In the genomic region with DNA sequence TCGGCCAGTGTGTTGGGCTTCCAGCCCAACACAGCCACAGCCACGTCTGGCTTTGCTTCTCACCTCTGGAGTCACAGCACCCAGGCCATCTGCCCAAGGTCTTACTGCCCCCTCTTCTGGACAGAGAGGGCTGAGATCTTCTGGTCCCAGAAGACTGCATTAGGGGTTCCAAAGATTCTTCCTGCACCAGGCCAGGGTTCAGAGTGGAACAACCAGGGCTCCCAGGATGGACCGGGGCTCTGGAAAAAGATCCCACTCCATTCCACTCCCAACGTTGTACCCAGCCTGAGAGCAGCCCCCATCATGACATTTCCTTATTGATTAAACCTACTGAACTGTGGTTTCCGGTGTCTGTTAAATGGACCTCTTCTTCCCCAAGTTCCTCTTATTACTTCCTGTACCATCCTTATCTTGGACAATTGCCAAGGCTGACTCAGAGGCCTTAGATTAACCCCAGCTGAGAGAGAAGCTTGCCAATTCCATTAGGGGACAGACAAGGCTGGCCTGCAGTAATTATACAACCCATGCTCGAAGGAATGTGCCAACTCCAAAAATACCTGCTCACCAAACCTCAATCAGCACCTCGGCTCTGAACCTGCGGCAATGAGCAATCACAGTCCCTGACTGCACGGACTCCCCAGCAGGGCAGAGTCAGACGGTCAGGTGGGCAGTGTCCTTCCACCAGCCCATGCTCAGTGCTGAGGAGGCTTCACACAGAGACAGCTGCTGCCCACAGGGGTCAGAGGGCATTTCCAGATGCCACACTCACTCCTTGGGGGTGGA, we compare ENCODE assay signal across 8 cellular contexts. TPM values are rescaled to one million over a fixed set of nuclear protein-coding genes. Genes with fewer than 3 reads are reported as not detected.
DNase-seq lines count a peak whose midpoint lies in the region; ATAC-seq and TF ChIP-seq lines count a peak whose summit lies in the region.

No MANE protein-coding gene starts in this region.

- H3K4me3 ChIP-seq in DND-41 (ENCODE audit: low read depth in 1 of 2, low read length in 2 of 2) (no peak overlapping the region), fibroblast of lung (replicated peaks in 1 of 4; ENCODE audit: control extremely low read depth in 1 of 4, insufficient read depth in 1 of 4, low read depth in 3 of 4, low read length in 4 of 4) (no peak overlapping the region), neuronal stem cell (ENCODE audit: low read length in 2 of 2) (no peak overlapping the region)

- no peak for TF ChIP-seq CTCF in DND-41 (IDR thresholded peaks at IDR 0.05; ENCODE audit: borderline replicate concordance, extremely low read depth, low read length, poor library complexity, severe bottlenecking)
- peak; percentile 25 to 35 for TF ChIP-seq CTCF in fibroblast of lung (conservative IDR thresholded peaks at IDR 0.05 in 1 of 2, IDR thresholded peaks at IDR 0.05 in 1 of 2; ENCODE audit: low read depth in 1 of 2, low read length in 2 of 2)

- H3K4me1 ChIP-seq in DND-41 (ENCODE audit: insufficient read depth, low read length) (peaks cover 3% of the 10 kb centered on the region; the same call in 1 of the 2 replicates), fibroblast of lung (ENCODE audit: control insufficient read depth, extremely low read depth, insufficient read depth, low read length) (peaks cover 8% of the 10 kb centered on the region), neuronal stem cell (ENCODE audit: control insufficient read depth in 2 of 2, insufficient read depth in 1 of 2, low read depth in 1 of 2, low read length in 2 of 2) (peaks cover 0 to 6% of the 10 kb centered on the region in 2 donors)

- peaks cover 5% of the 10 kb centered on the region for H3K79me1 ChIP-seq in neuronal stem cell (ENCODE audit: low read depth, low read length)

- no peak overlapping the region for H3K9ac ChIP-seq in DND-41 (ENCODE audit: low read depth, low read length)
- no peak overlapping the region for H3K9ac ChIP-seq in fibroblast of lung (ENCODE audit: insufficient read depth, low read length)
- no peak overlapping the region for H3K9ac ChIP-seq in neuronal stem cell (ENCODE audit: low read depth, low read length, poor library complexity)

- H3K4ac ChIP-seq in neuronal stem cell (ENCODE audit: low read length), result no peak overlapping the region

- no peak overlapping the region for H3K4me2 ChIP-seq in DND-41 (ENCODE audit: insufficient read depth, low read length)
- peak overlapping the region; percentile 63 for H3K4me2 ChIP-seq in fibroblast of lung (ENCODE audit: extremely low read depth, insufficient read depth, low read length)
- no peak overlapping the region for H3K4me2 ChIP-seq in neuronal stem cell (ENCODE audit: insufficient read depth, low read length, poor library complexity, severe bottlenecking)

- peaks cover 31% of the 10 kb centered on the region for H3K79me2 ChIP-seq in DND-41 (ENCODE audit: insufficient read depth, low read length)
- no peaks in the 10 kb centered on the region for H3K79me2 ChIP-seq in fibroblast of lung (ENCODE audit: control insufficient read depth, insufficient read depth, low read length)

- H3K18ac ChIP-seq in neuronal stem cell (ENCODE audit: low read length), result peak overlapping the region; percentile 52

- peak overlapping the region; percentile 58 for H3K23ac ChIP-seq in neuronal stem cell (ENCODE audit: low read depth, low read length, poor library complexity)

- H3K36me3 ChIP-seq in DND-41 (ENCODE audit: insufficient read depth, low read length) (peaks cover 37% of the 10 kb centered on the region), fibroblast of lung (ENCODE audit: control insufficient read depth, insufficient read depth, low read length) (no peaks in the 10 kb centered on the region), neuronal stem cell (replicated peaks in 1 of 2; ENCODE audit: control insufficient read depth in 2 of 2, insufficient read depth in 2 of 2, low read length in 2 of 2) (peaks cover 0 to 3% of the 10 kb centered on the region in 2 donors)

- H3K27ac ChIP-seq in DND-41 (ENCODE audit: low read length) (no peak overlapping the region), fibroblast of lung (ENCODE audit: insufficient read depth, low read length) (no peak overlapping the region), neuronal stem cell (replicated peaks; ENCODE audit: low read length) (no peak overlapping the region)

- H4K8ac ChIP-seq in neuronal stem cell (ENCODE audit: low read depth, low read length), result no peak overlapping the region

- ATAC-seq in DND-41 (ENCODE audit: insufficient read depth, low read depth) (peak; percentile 60; the same call in 2 of the 3 replicates), GM21786 (IDR thresholded peaks at IDR 0.05; ENCODE audit: unreplicated experiment) (peak; percentile 79), GM18867 (IDR thresholded peaks at IDR 0.05; ENCODE audit: unreplicated experiment) (no peak)

- peak overlapping the region; percentile 87 for H2BK120ac ChIP-seq in neuronal stem cell (ENCODE audit: low read depth, low read length)

- no peak for DNase-seq in DND-41
- peak; percentile 98 for DNase-seq in MV-4-11 (lab: John Stamatoyannopoulos, UW)
- peak; percentile 14 to 79 for DNase-seq in SW 1271 (lab: John Stamatoyannopoulos, UW)
- DNase-seq in fibroblast of lung (ENCODE audit: low read depth in 2 of 2), result peak; percentile 94 to 97
- DNase-seq in neuronal stem cell (ENCODE audit: low spot score), result no peak
- no peak for DNase-seq in middle frontal gyrus (ENCODE audit: extremely low spot score, low spot score)

- H3K27me3 ChIP-seq in DND-41 (ENCODE audit: insufficient read depth, low read length, poor library complexity) (no peaks in the 10 kb centered on the region), fibroblast of lung (ENCODE audit: control insufficient read depth, insufficient read depth, low read length) (no peaks in the 10 kb centered on the region), neuronal stem cell (ENCODE audit: control insufficient read depth in 3 of 3, insufficient read depth in 3 of 3, low read depth in 1 of 3, low read length in 3 of 3) (no peaks in the 10 kb centered on the region)

- H2AK5ac ChIP-seq in neuronal stem cell (ENCODE audit: low read depth, low read length), result no peak overlapping the region

- peaks cover 52% of the 10 kb centered on the region for H4K20me1 ChIP-seq in DND-41 (ENCODE audit: insufficient read depth, low read length)
- no peaks in the 10 kb centered on the region for H4K20me1 ChIP-seq in fibroblast of lung (ENCODE audit: control insufficient read depth, extremely low read depth, insufficient read depth, low read length)

- no peak overlapping the region for H2BK15ac ChIP-seq in neuronal stem cell (ENCODE audit: low read length)

- H2AFZ ChIP-seq in DND-41 (ENCODE audit: low read depth, low read length), result no peak overlapping the region
- no peak overlapping the region for H2AFZ ChIP-seq in fibroblast of lung (ENCODE audit: low read length)
- no peak overlapping the region for H2AFZ ChIP-seq in neuronal stem cell (ENCODE audit: low read length)

- H2BK5ac ChIP-seq in neuronal stem cell (ENCODE audit: low read length), result no peak overlapping the region

- no peak overlapping the region for H2BK12ac ChIP-seq in neuronal stem cell (ENCODE audit: low read length)

- peak overlapping the region; percentile 98 for H3K14ac ChIP-seq in neuronal stem cell (ENCODE audit: low read length)

- H4K91ac ChIP-seq in neuronal stem cell (ENCODE audit: low read depth, low read length, poor library complexity), result no peak overlapping the region

- H3K9me3 ChIP-seq in DND-41 (ENCODE audit: insufficient read depth, low read length, severe bottlenecking) (no peaks in the 10 kb centered on the region), fibroblast of lung (ENCODE audit: control insufficient read depth, insufficient read depth, low read depth, low read length) (no peaks in the 10 kb centered on the region), neuronal stem cell (replicated peaks in 1 of 2; ENCODE audit: control insufficient read depth in 2 of 2, insufficient read depth in 1 of 2, low read depth in 1 of 2, low read length in 2 of 2) (peaks cover 0 to 6% of the 10 kb centered on the region in 2 donors)

- no CpG with 5 or more reads among the region's 10 CpGs for WGBS in neuronal stem cell (ENCODE audit: extremely low coverage in 2 of 2, insufficient read length in 2 of 2, insufficient replicate concordance in 1 of 2), 2 donors

RNA-seq across cellular contexts. Expression of gene NPFFR1, which starts 47.9 kb away (rescaled TPM):
- under 0.01 TPM in 1 of 2 replicates, not detected in the other for total RNA-seq in fibroblast of lung
- not detected in 2 replicates for polyA plus RNA-seq in fibroblast of lung
- not detected in 2 replicates for polyA plus RNA-seq in fibroblast of lung (2012)
- not detected in 2 replicates for polyA minus RNA-seq in fibroblast of lung (ENCODE audit: low replicate concordance)
- polyA plus RNA-seq in neuronal stem cell (2013, experiment 1 of 2), result 0.06 TPM
- 0.06 TPM for polyA plus RNA-seq in neuronal stem cell (2013, experiment 2 of 2)

RNA-seq across cellular contexts. Expression of gene LRRC20, which starts 50.7 kb away (rescaled TPM):
- 6.4 and 8.8 TPM in 2 replicates for total RNA-seq in fibroblast of lung
- polyA plus RNA-seq in fibroblast of lung, result 8.4 and 13.2 TPM in 2 replicates
- 7.5 and 12.4 TPM in 2 replicates for polyA plus RNA-seq in fibroblast of lung (2012)
- polyA minus RNA-seq in fibroblast of lung (ENCODE audit: low replicate concordance), result 18.1 and 18.6 TPM in 2 replicates
- 38.9 TPM for polyA plus RNA-seq in neuronal stem cell (2013, experiment 1 of 2)
- polyA plus RNA-seq in neuronal stem cell (2013, experiment 2 of 2), result 39.0 TPM

Comparison
In these comparisons a context has a peak if more than half of its experiments do, and no peak if none do; other contexts are left out.
1. DNase-seq: peak in MV-4-11 (single experiment), SW 1271 (2 of 2) and fibroblast of lung (2 of 2); none in DND-41 (single experiment), neuronal stem cell (single experiment) and middle frontal gyrus (single experiment).